1 cellular context compared by ENCODE assay signal in genomic region chr10:131748831-131749766, GRCh38.
TF ChIP-seq lines count a peak whose summit lies in the region.

No MANE protein-coding gene starts in this region.

TF ChIP-seq in HepG2, 621 proteins besides CTCF, POLR2A, EP300 and RAD21 (continued from another document and continues in another):
- no peak for TF ChIP-seq ZNF350 (CRISPR knock-in tag; IDR thresholded peaks at IDR 0.05; ENCODE audit: borderline replicate concordance, low read depth)
- no peak for TF ChIP-seq KLF16 (CRISPR knock-in tag; IDR thresholded peaks at IDR 0.05)
- 0 out of 2 replicates have a peak, but pooled peaks have one; percentile 36 for TF ChIP-seq NR2C2 (CRISPR knock-in tag; IDR thresholded peaks at IDR 0.05; ENCODE audit: borderline replicate concordance)
- TF ChIP-seq EEA1 (CRISPR knock-in tag; IDR thresholded peaks at IDR 0.05; ENCODE audit: borderline replicate concordance), result no peak
- TF ChIP-seq ZNF333 (CRISPR knock-in tag; IDR thresholded peaks at IDR 0.05; ENCODE audit: borderline replicate concordance), result no peak
- TF ChIP-seq, protein P1, sequence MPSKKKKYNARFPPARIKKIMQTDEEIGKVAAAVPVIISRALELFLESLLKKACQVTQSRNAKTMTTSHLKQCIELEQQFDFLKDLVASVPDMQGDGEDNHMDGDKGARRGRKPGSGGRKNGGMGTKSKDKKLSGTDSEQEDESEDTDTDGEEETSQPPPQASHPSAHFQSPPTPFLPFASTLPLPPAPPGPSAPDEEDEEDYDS (CRISPR knock-in tag; IDR thresholded peaks at IDR 0.05), result no peak
- no peak for TF ChIP-seq ZMYM3 (CRISPR knock-in tag; IDR thresholded peaks at IDR 0.05)
- TF ChIP-seq ZNF343 (CRISPR knock-in tag; IDR thresholded peaks at IDR 0.05), result no peak
- no peak for TF ChIP-seq ZNF850 (CRISPR knock-in tag; conservative IDR thresholded peaks at IDR 0.05)
- 0 out of 2 replicates have a peak, but pooled peaks have one; percentile 12 for TF ChIP-seq ZNF629 (CRISPR knock-in tag; conservative IDR thresholded peaks at IDR 0.05)
- no peak for TF ChIP-seq TBP (CRISPR knock-in tag; IDR thresholded peaks at IDR 0.05)
- TF ChIP-seq, protein P2, sequence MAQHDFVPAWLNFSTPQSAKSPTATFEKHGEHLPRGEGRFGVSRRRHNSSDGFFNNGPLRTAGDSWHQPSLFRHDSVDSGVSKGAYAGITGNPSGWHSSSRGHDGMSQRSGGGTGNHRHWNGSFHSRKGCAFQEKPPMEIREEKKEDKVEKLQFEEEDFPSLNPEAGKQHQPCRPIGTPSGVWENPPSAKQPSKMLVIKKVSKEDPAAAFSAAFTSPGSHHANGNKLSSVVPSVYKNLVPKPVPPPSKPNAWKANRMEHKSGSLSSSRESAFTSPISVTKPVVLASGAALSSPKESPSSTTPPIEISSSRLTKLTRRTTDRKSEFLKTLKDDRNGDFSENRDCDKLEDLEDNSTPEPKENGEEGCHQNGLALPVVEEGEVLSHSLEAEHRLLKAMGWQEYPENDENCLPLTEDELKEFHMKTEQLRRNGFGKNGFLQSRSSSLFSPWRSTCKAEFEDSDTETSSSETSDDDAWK (CRISPR knock-in tag; IDR thresholded peaks at IDR 0.05), result no peak
- TF ChIP-seq TRIM24 (CRISPR knock-in tag; IDR thresholded peaks at IDR 0.05), result no peak
- peak; percentile 47 for TF ChIP-seq RXRB (CRISPR knock-in tag; IDR thresholded peaks at IDR 0.05; ENCODE audit: borderline replicate concordance)
- TF ChIP-seq, protein P3, sequence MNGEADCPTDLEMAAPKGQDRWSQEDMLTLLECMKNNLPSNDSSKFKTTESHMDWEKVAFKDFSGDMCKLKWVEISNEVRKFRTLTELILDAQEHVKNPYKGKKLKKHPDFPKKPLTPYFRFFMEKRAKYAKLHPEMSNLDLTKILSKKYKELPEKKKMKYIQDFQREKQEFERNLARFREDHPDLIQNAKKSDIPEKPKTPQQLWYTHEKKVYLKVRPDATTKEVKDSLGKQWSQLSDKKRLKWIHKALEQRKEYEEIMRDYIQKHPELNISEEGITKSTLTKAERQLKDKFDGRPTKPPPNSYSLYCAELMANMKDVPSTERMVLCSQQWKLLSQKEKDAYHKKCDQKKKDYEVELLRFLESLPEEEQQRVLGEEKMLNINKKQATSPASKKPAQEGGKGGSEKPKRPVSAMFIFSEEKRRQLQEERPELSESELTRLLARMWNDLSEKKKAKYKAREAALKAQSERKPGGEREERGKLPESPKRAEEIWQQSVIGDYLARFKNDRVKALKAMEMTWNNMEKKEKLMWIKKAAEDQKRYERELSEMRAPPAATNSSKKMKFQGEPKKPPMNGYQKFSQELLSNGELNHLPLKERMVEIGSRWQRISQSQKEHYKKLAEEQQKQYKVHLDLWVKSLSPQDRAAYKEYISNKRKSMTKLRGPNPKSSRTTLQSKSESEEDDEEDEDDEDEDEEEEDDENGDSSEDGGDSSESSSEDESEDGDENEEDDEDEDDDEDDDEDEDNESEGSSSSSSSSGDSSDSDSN (CRISPR knock-in tag; IDR thresholded peaks at IDR 0.05), result peak; percentile 38
- TF ChIP-seq ZNF841 (CRISPR knock-in tag; IDR thresholded peaks at IDR 0.05; ENCODE audit: borderline replicate concordance), result no peak
- TF ChIP-seq AHDC1 (CRISPR knock-in tag; IDR thresholded peaks at IDR 0.05; ENCODE audit: borderline replicate concordance), result no peak
- no peak for TF ChIP-seq HNRNPL (IDR thresholded peaks at IDR 0.05; ENCODE audit: low read depth, low read length)
- TF ChIP-seq CBX1 (IDR thresholded peaks at IDR 0.05; ENCODE audit: low read depth), result no peak
- 0 out of 2 replicates have a peak, but pooled peaks have one; percentile 42 for TF ChIP-seq RXRA (CRISPR knock-in tag; IDR thresholded peaks at IDR 0.05)
- TF ChIP-seq PRMT3 (CRISPR knock-in tag; IDR thresholded peaks at IDR 0.05; ENCODE audit: borderline replicate concordance, low read depth), result no peak
- no peak for TF ChIP-seq CREBL2 (CRISPR knock-in tag; IDR thresholded peaks at IDR 0.05; ENCODE audit: borderline replicate concordance)
- no peak for TF ChIP-seq ZNF720 (CRISPR knock-in tag; IDR thresholded peaks at IDR 0.05)
- no peak for TF ChIP-seq ZNF20 (CRISPR knock-in tag; IDR thresholded peaks at IDR 0.05)
- TF ChIP-seq ZNF274 (CRISPR knock-in tag; IDR thresholded peaks at IDR 0.05), result no peak
- no peak for TF ChIP-seq MXI1 (IDR thresholded peaks at IDR 0.05; ENCODE audit: borderline replicate concordance, low read depth, low read length)
- no peak for TF ChIP-seq TAF1 (CRISPR knock-in tag; IDR thresholded peaks at IDR 0.05)
- TF ChIP-seq, protein P4, sequence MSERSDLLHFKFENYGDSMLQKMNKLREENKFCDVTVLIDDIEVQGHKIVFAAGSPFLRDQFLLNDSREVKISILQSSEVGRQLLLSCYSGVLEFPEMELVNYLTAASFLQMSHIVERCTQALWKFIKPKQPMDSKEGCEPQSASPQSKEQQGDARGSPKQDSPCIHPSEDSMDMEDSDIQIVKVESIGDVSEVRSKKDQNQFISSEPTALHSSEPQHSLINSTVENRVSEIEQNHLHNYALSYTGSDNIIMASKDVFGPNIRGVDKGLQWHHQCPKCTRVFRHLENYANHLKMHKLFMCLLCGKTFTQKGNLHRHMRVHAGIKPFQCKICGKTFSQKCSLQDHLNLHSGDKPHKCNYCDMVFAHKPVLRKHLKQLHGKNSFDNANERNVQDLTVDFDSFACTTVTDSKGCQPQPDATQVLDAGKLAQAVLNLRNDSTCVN (CRISPR knock-in tag; IDR thresholded peaks at IDR 0.05; ENCODE audit: borderline replicate concordance), result no peak
- TF ChIP-seq ZBTB38 (CRISPR knock-in tag; IDR thresholded peaks at IDR 0.05), result no peak
- TF ChIP-seq, protein P5, sequence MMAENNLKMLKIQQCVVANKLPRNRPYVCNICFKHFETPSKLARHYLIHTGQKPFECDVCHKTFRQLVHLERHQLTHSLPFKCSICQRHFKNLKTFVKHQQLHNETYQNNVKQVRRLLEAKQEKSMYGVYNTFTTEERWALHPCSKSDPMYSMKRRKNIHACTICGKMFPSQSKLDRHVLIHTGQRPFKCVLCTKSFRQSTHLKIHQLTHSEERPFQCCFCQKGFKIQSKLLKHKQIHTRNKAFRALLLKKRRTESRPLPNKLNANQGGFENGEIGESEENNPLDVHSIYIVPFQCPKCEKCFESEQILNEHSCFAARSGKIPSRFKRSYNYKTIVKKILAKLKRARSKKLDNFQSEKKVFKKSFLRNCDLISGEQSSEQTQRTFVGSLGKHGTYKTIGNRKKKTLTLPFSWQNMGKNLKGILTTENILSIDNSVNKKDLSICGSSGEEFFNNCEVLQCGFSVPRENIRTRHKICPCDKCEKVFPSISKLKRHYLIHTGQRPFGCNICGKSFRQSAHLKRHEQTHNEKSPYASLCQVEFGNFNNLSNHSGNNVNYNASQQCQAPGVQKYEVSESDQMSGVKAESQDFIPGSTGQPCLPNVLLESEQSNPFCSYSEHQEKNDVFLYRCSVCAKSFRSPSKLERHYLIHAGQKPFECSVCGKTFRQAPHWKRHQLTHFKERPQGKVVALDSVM (CRISPR knock-in tag; IDR thresholded peaks at IDR 0.05), result no peak
- TF ChIP-seq, protein P6, sequence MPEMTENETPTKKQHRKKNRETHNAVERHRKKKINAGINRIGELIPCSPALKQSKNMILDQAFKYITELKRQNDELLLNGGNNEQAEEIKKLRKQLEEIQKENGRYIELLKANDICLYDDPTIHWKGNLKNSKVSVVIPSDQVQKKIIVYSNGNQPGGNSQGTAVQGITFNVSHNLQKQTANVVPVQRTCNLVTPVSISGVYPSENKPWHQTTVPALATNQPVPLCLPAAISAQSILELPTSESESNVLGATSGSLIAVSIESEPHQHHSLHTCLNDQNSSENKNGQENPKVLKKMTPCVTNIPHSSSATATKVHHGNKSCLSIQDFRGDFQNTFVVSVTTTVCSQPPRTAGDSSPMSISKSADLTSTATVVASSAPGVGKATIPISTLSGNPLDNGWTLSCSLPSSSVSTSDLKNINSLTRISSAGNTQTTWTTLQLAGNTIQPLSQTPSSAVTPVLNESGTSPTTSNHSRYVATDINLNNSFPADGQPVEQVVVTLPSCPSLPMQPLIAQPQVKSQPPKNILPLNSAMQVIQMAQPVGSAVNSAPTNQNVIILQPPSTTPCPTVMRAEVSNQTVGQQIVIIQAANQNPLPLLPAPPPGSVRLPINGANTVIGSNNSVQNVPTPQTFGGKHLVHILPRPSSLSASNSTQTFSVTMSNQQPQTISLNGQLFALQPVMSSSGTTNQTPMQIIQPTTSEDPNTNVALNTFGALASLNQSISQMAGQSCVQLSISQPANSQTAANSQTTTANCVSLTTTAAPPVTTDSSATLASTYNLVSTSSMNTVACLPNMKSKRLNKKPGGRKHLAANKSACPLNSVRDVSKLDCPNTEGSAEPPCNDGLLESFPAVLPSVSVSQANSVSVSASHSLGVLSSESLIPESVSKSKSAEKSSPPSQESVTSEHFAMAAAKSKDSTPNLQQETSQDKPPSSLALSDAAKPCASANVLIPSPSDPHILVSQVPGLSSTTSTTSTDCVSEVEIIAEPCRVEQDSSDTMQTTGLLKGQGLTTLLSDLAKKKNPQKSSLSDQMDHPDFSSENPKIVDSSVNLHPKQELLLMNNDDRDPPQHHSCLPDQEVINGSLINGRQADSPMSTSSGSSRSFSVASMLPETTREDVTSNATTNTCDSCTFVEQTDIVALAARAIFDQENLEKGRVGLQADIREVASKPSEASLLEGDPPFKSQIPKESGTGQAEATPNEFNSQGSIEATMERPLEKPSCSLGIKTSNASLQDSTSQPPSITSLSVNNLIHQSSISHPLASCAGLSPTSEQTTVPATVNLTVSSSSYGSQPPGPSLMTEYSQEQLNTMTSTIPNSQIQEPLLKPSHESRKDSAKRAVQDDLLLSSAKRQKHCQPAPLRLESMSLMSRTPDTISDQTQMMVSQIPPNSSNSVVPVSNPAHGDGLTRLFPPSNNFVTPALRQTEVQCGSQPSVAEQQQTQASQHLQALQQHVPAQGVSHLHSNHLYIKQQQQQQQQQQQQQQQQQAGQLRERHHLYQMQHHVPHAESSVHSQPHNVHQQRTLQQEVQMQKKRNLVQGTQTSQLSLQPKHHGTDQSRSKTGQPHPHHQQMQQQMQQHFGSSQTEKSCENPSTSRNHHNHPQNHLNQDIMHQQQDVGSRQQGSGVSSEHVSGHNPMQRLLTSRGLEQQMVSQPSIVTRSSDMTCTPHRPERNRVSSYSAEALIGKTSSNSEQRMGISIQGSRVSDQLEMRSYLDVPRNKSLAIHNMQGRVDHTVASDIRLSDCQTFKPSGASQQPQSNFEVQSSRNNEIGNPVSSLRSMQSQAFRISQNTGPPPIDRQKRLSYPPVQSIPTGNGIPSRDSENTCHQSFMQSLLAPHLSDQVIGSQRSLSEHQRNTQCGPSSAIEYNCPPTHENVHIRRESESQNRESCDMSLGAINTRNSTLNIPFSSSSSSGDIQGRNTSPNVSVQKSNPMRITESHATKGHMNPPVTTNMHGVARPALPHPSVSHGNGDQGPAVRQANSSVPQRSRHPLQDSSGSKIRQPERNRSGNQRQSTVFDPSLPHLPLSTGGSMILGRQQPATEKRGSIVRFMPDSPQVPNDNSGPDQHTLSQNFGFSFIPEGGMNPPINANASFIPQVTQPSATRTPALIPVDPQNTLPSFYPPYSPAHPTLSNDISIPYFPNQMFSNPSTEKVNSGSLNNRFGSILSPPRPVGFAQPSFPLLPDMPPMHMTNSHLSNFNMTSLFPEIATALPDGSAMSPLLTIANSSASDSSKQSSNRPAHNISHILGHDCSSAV (CRISPR knock-in tag; IDR thresholded peaks at IDR 0.05; ENCODE audit: borderline replicate concordance), result no peak
- no peak for TF ChIP-seq SCMH1 (CRISPR knock-in tag; IDR thresholded peaks at IDR 0.05; ENCODE audit: borderline replicate concordance)
- TF ChIP-seq, protein P7, sequence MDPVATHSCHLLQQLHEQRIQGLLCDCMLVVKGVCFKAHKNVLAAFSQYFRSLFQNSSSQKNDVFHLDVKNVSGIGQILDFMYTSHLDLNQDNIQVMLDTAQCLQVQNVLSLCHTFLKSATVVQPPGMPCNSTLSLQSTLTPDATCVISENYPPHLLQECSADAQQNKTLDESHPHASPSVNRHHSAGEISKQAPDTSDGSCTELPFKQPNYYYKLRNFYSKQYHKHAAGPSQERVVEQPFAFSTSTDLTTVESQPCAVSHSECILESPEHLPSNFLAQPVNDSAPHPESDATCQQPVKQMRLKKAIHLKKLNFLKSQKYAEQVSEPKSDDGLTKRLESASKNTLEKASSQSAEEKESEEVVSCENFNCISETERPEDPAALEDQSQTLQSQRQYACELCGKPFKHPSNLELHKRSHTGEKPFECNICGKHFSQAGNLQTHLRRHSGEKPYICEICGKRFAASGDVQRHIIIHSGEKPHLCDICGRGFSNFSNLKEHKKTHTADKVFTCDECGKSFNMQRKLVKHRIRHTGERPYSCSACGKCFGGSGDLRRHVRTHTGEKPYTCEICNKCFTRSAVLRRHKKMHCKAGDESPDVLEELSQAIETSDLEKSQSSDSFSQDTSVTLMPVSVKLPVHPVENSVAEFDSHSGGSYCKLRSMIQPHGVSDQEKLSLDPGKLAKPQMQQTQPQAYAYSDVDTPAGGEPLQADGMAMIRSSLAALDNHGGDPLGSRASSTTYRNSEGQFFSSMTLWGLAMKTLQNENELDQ (CRISPR knock-in tag; IDR thresholded peaks at IDR 0.05; ENCODE audit: borderline replicate concordance), result no peak
- TF ChIP-seq CBX5 (CRISPR knock-in tag; IDR thresholded peaks at IDR 0.05; ENCODE audit: borderline replicate concordance), result no peak
- TF ChIP-seq TEAD2 (CRISPR knock-in tag; IDR thresholded peaks at IDR 0.05), result no peak
